Comparison of ENCODE assay signal across 1 cellular context in genomic region chr15:29172742-29173725, GRCh38.
TF ChIP-seq lines count a peak whose summit lies in the region.

No MANE protein-coding gene starts in this region.

TF ChIP-seq in H1, 55 proteins besides CTCF, POLR2A, EP300 and RAD21:
- no peak for TF ChIP-seq MAFK (IDR thresholded peaks at IDR 0.05; ENCODE audit: low read depth, low read length)
- no peak for TF ChIP-seq SAP30 (IDR thresholded peaks at IDR 0.05; ENCODE audit: insufficient read depth, insufficient replicate concordance, low read length)
- no peak for TF ChIP-seq CTBP2 (IDR thresholded peaks at IDR 0.05; ENCODE audit: borderline replicate concordance, insufficient read depth, insufficient read length, low read length)
- TF ChIP-seq SRF (IDR thresholded peaks at IDR 0.05; ENCODE audit: low read depth, low read length), result no peak
- TF ChIP-seq SP2 (IDR thresholded peaks at IDR 0.05; ENCODE audit: low read length), result no peak
- TF ChIP-seq SUZ12 (IDR thresholded peaks at IDR 0.05; ENCODE audit: low read length), result no peak
- no peak for TF ChIP-seq MAX (IDR thresholded peaks at IDR 0.05)
- no peak for TF ChIP-seq SIX5 (IDR thresholded peaks at IDR 0.05; ENCODE audit: low read depth, low read length)
TF ChIP-seq in H1: peak in this region for 0.
